Comparison of ENCODE assay signal across 1 cellular context in the genomic region with DNA sequence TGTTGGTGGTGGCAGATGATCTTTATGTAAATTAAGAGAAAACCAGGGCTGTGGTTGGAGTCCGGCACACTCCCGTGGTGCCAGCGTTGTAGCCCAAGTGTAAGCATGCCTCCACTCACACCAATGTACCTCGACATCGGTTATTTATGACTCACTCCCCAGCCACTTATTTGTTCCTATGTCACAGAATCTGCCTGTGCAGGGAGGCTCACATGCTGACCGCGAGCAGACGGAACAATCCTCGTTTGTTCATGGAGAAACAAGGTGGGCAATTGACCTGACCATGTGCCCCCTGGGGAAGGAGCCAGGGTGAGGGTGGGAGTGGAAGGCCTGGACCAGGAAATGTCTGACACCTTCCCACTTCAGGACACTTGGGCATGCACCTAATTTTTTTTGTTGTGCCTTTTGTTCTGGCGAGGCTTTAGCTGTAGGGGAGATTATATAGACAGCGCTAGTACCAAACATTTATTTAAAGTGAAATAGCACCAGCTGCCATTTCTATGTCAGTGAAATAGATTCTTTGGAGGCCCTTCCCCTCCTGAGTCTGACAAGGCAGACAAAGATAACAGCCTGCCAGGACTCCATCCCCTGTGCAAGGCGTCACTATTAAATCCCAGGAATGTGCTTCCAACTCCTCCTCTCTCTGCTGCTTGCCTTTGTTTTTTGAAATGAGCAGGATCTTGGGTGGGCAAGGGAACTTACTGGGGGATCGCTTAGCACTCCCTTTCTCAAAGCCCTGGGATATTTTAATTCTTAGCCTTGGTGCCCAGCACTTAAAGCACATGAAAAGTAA.
TF ChIP-seq lines count a peak whose summit lies in the region.

No MANE protein-coding gene starts in this region.

TF ChIP-seq in WTC11, 78 proteins besides CTCF, POLR2A, EP300 and RAD21 (continued from another document):
- TF ChIP-seq NFYB (CRISPR knock-in tag; conservative IDR thresholded peaks at IDR 0.05; ENCODE audit: low read depth) (no peak), ZNF219 (CRISPR knock-in tag; IDR thresholded peaks at IDR 0.05; ENCODE audit: borderline replicate concordance) (no peak), SP1 (CRISPR knock-in tag; conservative IDR thresholded peaks at IDR 0.05) (no peak), JUN (CRISPR knock-in tag; IDR thresholded peaks at IDR 0.05) (no peak), NR1H2 (CRISPR knock-in tag; IDR thresholded peaks at IDR 0.05) (no peak), ZNF671 (CRISPR knock-in tag; IDR thresholded peaks at IDR 0.05) (no peak)
- TF ChIP-seq, protein P1, sequence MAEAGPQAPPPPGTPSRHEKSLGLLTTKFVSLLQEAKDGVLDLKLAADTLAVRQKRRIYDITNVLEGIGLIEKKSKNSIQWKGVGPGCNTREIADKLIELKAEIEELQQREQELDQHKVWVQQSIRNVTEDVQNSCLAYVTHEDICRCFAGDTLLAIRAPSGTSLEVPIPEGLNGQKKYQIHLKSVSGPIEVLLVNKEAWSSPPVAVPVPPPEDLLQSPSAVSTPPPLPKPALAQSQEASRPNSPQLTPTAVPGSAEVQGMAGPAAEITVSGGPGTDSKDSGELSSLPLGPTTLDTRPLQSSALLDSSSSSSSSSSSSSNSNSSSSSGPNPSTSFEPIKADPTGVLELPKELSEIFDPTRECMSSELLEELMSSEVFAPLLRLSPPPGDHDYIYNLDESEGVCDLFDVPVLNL (CRISPR knock-in tag; IDR thresholded peaks at IDR 0.05; ENCODE audit: borderline replicate concordance, low read depth): no peak
- TF ChIP-seq, protein P2, sequence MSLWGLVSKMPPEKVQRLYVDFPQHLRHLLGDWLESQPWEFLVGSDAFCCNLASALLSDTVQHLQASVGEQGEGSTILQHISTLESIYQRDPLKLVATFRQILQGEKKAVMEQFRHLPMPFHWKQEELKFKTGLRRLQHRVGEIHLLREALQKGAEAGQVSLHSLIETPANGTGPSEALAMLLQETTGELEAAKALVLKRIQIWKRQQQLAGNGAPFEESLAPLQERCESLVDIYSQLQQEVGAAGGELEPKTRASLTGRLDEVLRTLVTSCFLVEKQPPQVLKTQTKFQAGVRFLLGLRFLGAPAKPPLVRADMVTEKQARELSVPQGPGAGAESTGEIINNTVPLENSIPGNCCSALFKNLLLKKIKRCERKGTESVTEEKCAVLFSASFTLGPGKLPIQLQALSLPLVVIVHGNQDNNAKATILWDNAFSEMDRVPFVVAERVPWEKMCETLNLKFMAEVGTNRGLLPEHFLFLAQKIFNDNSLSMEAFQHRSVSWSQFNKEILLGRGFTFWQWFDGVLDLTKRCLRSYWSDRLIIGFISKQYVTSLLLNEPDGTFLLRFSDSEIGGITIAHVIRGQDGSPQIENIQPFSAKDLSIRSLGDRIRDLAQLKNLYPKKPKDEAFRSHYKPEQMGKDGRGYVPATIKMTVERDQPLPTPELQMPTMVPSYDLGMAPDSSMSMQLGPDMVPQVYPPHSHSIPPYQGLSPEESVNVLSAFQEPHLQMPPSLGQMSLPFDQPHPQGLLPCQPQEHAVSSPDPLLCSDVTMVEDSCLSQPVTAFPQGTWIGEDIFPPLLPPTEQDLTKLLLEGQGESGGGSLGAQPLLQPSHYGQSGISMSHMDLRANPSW (CRISPR knock-in tag; conservative IDR thresholded peaks at IDR 0.05; ENCODE audit: low read depth): no peak
